ENCODE assay signal across 15 cellular contexts in genomic region chr13:44305216-44305615, GRCh38.
DNase-seq lines count a peak whose midpoint lies in the region; ATAC-seq and TF ChIP-seq lines count a peak whose summit lies in the region.
"Had no signal": no experiment of that assay in that cellular context is flagged by ENCODE, and none has a peak within 500 bp of the region (broad histone marks: within the 10 kb centered on the region; RNA-seq: fewer than 3 reads in every experiment).

No MANE protein-coding gene starts in this region.

- H3K4ac ChIP-seq in mesenchymal stem cell (ENCODE audit: low read depth in 1 of 2, low read length in 2 of 2), result no peak overlapping the region

- H3K23ac ChIP-seq in mesenchymal stem cell (ENCODE audit: low read length in 2 of 2), result no peak overlapping the region

- no TSS peak for BruUV-seq in MCF 10A (replicated peaks; lab: Mats Ljungman, UMichigan)

- no peak overlapping the region for H3K27ac ChIP-seq in mesenchymal stem cell (ENCODE audit: low read length, poor library complexity, severe bottlenecking)
- H3K27ac ChIP-seq in thoracic aorta, result peak overlapping the region; percentile 73 to 85
- H3K27ac ChIP-seq: cardiac muscle cell, WERI-Rb-1 had no signal

- H2BK15ac ChIP-seq in mesenchymal stem cell (ENCODE audit: low read depth, poor library complexity, severe bottlenecking), result no peak overlapping the region

- no peaks in the 10 kb centered on the region for H3K36me3 ChIP-seq in mesenchymal stem cell (ENCODE audit: control insufficient read depth in 1 of 2, insufficient read depth in 2 of 2, low read depth in 1 of 2, low read length in 2 of 2)
- no peaks in the 10 kb centered on the region for H3K36me3 ChIP-seq in thoracic aorta
- H3K36me3 ChIP-seq: cardiac muscle cell, WERI-Rb-1 had no signal

- H3K36me3 Mint-ChIP-seq in MCF 10A (ENCODE audit: insufficient read depth, unreplicated experiment), result no peaks in the 10 kb centered on the region

- no peak overlapping the region for H2BK5ac ChIP-seq in mesenchymal stem cell (ENCODE audit: low read depth, low read length, poor library complexity, severe bottlenecking)

- peaks cover 79% of the 10 kb centered on the region for H3K4me1 Mint-ChIP-seq in MCF 10A (ENCODE audit: insufficient read depth, unreplicated experiment)

- H3K4me3 ChIP-seq in mesenchymal stem cell (ENCODE audit: insufficient read depth in 1 of 2, low read depth in 1 of 2, low read length in 2 of 2) (no peak overlapping the region), thoracic aorta (no peak overlapping the region)
- H3K4me3 ChIP-seq: cardiac muscle cell, hepatocyte had no signal

- peak overlapping the region; percentile 28 for H2AK5ac ChIP-seq in mesenchymal stem cell (ENCODE audit: low read length, severe bottlenecking)

- peak; percentile 46 for DNase-seq in NCI-H146 (lab: John Stamatoyannopoulos, UW)
- DNase-seq in MCF 10A (ENCODE audit: unreplicated experiment), result no peak
- no peak for DNase-seq in mesenchymal stem cell
- no peak for DNase-seq in thoracic aorta (ENCODE audit: low spot score)
- DNase-seq in NK-92 (lab: John Stamatoyannopoulos, UW; ENCODE audit: unreplicated experiment), result no peak
- no peak for DNase-seq in OCI-M2 (lab: John Stamatoyannopoulos, UW; ENCODE audit: unreplicated experiment)
- no peak for DNase-seq in stimulated activated naive CD4-positive, alpha-beta T cell (lab: John Stamatoyannopoulos, UW)
- DNase-seq: activated naive CD4-positive, alpha-beta T cell treated with anti-CD3 and anti-CD28 coated beads for 36 hours; C1 segment of cervical spinal cord; NCI-H2227 treated with DMSO at 0.1 percent for 48 hours; posterior cingulate gyrus; WERI-Rb-1 had no signal

- H3K27me3 ChIP-seq in mesenchymal stem cell (ENCODE audit: control insufficient read depth in 1 of 2, insufficient read depth in 1 of 2, low read length in 2 of 2) (no peaks in the 10 kb centered on the region), thoracic aorta (replicated peaks; ENCODE audit: insufficient read depth) (no peaks in the 10 kb centered on the region)
- H3K27me3 ChIP-seq: cardiac muscle cell, hepatocyte had no signal

- H3K18ac ChIP-seq in mesenchymal stem cell (ENCODE audit: low read depth in 1 of 2, low read length in 2 of 2), result peak overlapping the region; percentile 45 to 63

- no peak overlapping the region for H2AFZ ChIP-seq in mesenchymal stem cell (ENCODE audit: low read depth, low read length)
- H2AFZ ChIP-seq: hepatocyte had no signal

- no peak overlapping the region for H3K4me3 Mint-ChIP-seq in MCF 10A (ENCODE audit: unreplicated experiment)
- H3K4me3 Mint-ChIP-seq: activated naive CD4-positive, alpha-beta T cell treated with anti-CD3 and anti-CD28 coated beads for 36 hours had no signal

- H3K27ac Mint-ChIP-seq in MCF 10A (ENCODE audit: low read depth, unreplicated experiment), result peak overlapping the region; percentile 93
- H3K27ac Mint-ChIP-seq: activated naive CD4-positive, alpha-beta T cell treated with anti-CD3 and anti-CD28 coated beads for 36 hours had no signal

- peak overlapping the region; percentile 19 for H4K8ac ChIP-seq in mesenchymal stem cell (ENCODE audit: low read length)

- H3K9me3 Mint-ChIP-seq in MCF 10A (ENCODE audit: unreplicated experiment), result no peaks in the 10 kb centered on the region
- H3K9me3 Mint-ChIP-seq: activated naive CD4-positive, alpha-beta T cell treated with anti-CD3 and anti-CD28 coated beads for 36 hours had no signal

- H3K27me3 Mint-ChIP-seq in MCF 10A (ENCODE audit: insufficient read depth, unreplicated experiment), result no peaks in the 10 kb centered on the region

- H2BK12ac ChIP-seq in mesenchymal stem cell (ENCODE audit: low read length in 2 of 2), result peak overlapping the region; percentile 51 to 85

- H4K91ac ChIP-seq in mesenchymal stem cell (ENCODE audit: low read length), result no peak overlapping the region

- no peak for ATAC-seq in thoracic aorta (ENCODE audit: insufficient number of reproducible peaks, low FRiP score, low read depth)
- ATAC-seq: SK-N-SH treated with all-trans-retinoic acid at 6 μM for 48 hours had no signal

- 83% methylated on average over 5 of the region's 5 CpGs for WGBS in mesenchymal stem cell

- H3K79me1 ChIP-seq in mesenchymal stem cell (replicated peaks; ENCODE audit: low read length, poor library complexity, severe bottlenecking), result no peaks in the 10 kb centered on the region

- no peak overlapping the region for H2BK120ac ChIP-seq in mesenchymal stem cell (ENCODE audit: low read depth, low read length)

- intact Hi-C loops in MCF 10A (cut with micrococcal nuclease), result no loop called here

- H3K4me1 ChIP-seq in mesenchymal stem cell (ENCODE audit: control insufficient read depth, insufficient read depth, low read depth, low read length) (peaks cover 17% of the 10 kb centered on the region), thoracic aorta (ENCODE audit: control insufficient read depth in 1 of 2, low read depth in 2 of 2) (peaks cover 34 to 81% of the 10 kb centered on the region in 2 donors)

- H3K9ac ChIP-seq in mesenchymal stem cell (ENCODE audit: low read length), result no peak overlapping the region

- no peak for TF ChIP-seq CTCF in MCF 10A (IDR thresholded peaks at IDR 0.05; ENCODE audit: unreplicated experiment)
- TF ChIP-seq CTCF in thoracic aorta (IDR thresholded peaks at IDR 0.05), result no peak

- CTCF ChIA-PET in MCF 10A (lab: Yijun Ruan, JAX), result interaction anchor here (0.5 to 3.0 kb wide), 3 partner anchors 26 to 131 kb away, joined by 3 to 15 read pairs (median 3); no protein-coding TSS in a partner anchor

- H3K9me3 ChIP-seq in mesenchymal stem cell (ENCODE audit: control insufficient read depth, low read length), result no peaks in the 10 kb centered on the region
- H3K9me3 ChIP-seq in thoracic aorta, result no peaks in the 10 kb centered on the region

- H3K4me2 ChIP-seq in mesenchymal stem cell (ENCODE audit: low read length, poor library complexity, severe bottlenecking), result no peak overlapping the region

- POLR2A ChIA-PET in MCF 10A (lab: Yijun Ruan, JAX), result interaction anchor here (0.6 to 12.9 kb wide), 5 partner anchors 33 to 164 kb away, joined by 3 to 341 read pairs (median 4); no protein-coding TSS in a partner anchor

- no peak overlapping the region for H3K14ac ChIP-seq in mesenchymal stem cell (ENCODE audit: low read length in 2 of 2)
